In the genomic region with DNA sequence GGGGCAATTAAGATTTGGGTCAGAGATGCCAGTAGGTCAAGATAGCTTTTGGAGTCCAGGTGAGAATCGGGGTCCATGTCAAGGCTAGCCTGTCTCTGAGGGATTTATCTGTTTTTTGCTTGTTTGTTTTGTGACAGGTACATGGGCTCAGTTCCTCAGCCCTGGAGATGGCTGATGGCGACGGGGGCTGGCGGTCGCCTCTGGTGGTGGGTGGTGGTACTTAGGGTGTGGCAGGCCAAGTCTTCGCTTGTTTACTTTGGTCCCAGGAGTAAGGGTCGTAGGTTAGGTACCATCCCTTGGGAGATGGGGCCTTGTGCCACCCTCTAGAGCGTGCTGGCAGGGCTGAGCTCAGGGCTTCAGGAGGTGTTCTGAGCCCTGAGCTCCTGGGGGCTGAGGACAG, we compare ENCODE assay signal across 14 cellular contexts. TPM values are rescaled to one million over a fixed set of nuclear protein-coding genes. Genes with fewer than 3 reads are reported as not detected.
DNase-seq lines count a peak whose midpoint lies in the region; TF ChIP-seq lines count a peak whose summit lies in the region.
"Had no signal": no experiment of that assay in that cellular context is flagged by ENCODE, and none has a peak within 500 bp of the region (broad histone marks: within the 10 kb centered on the region; RNA-seq: fewer than 3 reads in every experiment).

No MANE protein-coding gene starts in this region.

- H3K4me1 Mint-ChIP-seq in endothelial cell (ENCODE audit: unreplicated experiment) (peaks cover 11% of the 10 kb centered on the region), progenitor cell of endocrine pancreas (ENCODE audit: low read depth) (peaks cover 23% of the 10 kb centered on the region), Calu3 (ENCODE audit: low read depth, unreplicated experiment) (peaks cover 41% of the 10 kb centered on the region)

- CTCF ChIA-PET in OCI-LY7 (lab: Charles Lee; ENCODE audit: unreplicated experiment) = interaction anchor here (1.0 kb wide), 1 partner anchor 39 kb away, joined by 3 read pairs; no protein-coding TSS in a partner anchor
- CTCF ChIA-PET in Calu3 (lab: Charles Lee) = interaction anchor here (0.5 to 0.7 kb wide), 3 partner anchors 13 to 333 kb away, joined by 4 to 5 read pairs (median 4); no protein-coding TSS in a partner anchor

- H3K4me1 ChIP-seq in OCI-LY7 (ENCODE audit: insufficient read depth, low read length, poor library complexity, severe bottlenecking) = peaks cover 28% of the 10 kb centered on the region

- H3K4me3 Mint-ChIP-seq in endothelial cell (ENCODE audit: unreplicated experiment) (no peak overlapping the region), progenitor cell of endocrine pancreas (ENCODE audit: low read depth) (no peak overlapping the region), Calu3 (ENCODE audit: low read depth, unreplicated experiment) (no peak overlapping the region)
- H3K4me3 Mint-ChIP-seq: activated naive CD4-positive, alpha-beta T cell treated with anti-CD3 and anti-CD28 coated beads for 36 hours had no signal

- no peaks in the 10 kb centered on the region for H3K9me3 Mint-ChIP-seq in endothelial cell (ENCODE audit: unreplicated experiment)
- H3K9me3 Mint-ChIP-seq in progenitor cell of endocrine pancreas (ENCODE audit: low read depth) = no peaks in the 10 kb centered on the region
- H3K9me3 Mint-ChIP-seq in Calu3 (ENCODE audit: low read depth, unreplicated experiment) = no peaks in the 10 kb centered on the region
- H3K9me3 Mint-ChIP-seq: activated naive CD4-positive, alpha-beta T cell treated with anti-CD3 and anti-CD28 coated beads for 36 hours had no signal

- no peaks in the 10 kb centered on the region for H3K36me3 ChIP-seq in OCI-LY7 (ENCODE audit: insufficient read depth, low read length)

- H4K20me1 ChIP-seq in OCI-LY7 (ENCODE audit: insufficient read depth, low read length) = no peaks in the 10 kb centered on the region

- no peaks in the 10 kb centered on the region for H3K9me3 ChIP-seq in OCI-LY7 (ENCODE audit: low read length)

- H3K79me2 ChIP-seq in OCI-LY7 (ENCODE audit: insufficient read depth, low read depth, low read length) = no peaks in the 10 kb centered on the region

- H3K9me2 ChIP-seq in OCI-LY7 (ENCODE audit: insufficient read depth, low read length) = no peaks in the 10 kb centered on the region

- intact Hi-C loops in OCI-LY7 (cut with micrococcal nuclease; ENCODE audit: unreplicated experiment) = loop anchor here (1.0 kb wide), 1 partner anchor 11 kb away; no protein-coding TSS in a partner anchor
- intact Hi-C loops in Calu3 (cut with micrococcal nuclease; ENCODE audit: unreplicated experiment) = no loop called here

- POLR2A ChIA-PET in OCI-LY7 (lab: Charles Lee) = interaction anchor here (0.6 to 1.3 kb wide), 2 partner anchors 40 to 128 kb away, joined by 3 read pairs; no protein-coding TSS in a partner anchor

- BruUV-seq in OCI-LY7 (replicated peaks; lab: Mats Ljungman, UMichigan) (no TSS peak), Calu3 (replicated peaks; lab: Mats Ljungman, UMichigan) (no TSS peak)

- H3K27me3 Mint-ChIP-seq in endothelial cell (ENCODE audit: unreplicated experiment) (peaks cover 9% of the 10 kb centered on the region), progenitor cell of endocrine pancreas (no peaks in the 10 kb centered on the region), Calu3 (ENCODE audit: unreplicated experiment) (no peaks in the 10 kb centered on the region)

- peak overlapping the region; percentile 20 for H3K27ac Mint-ChIP-seq in endothelial cell (ENCODE audit: unreplicated experiment)
- no peak overlapping the region for H3K27ac Mint-ChIP-seq in progenitor cell of endocrine pancreas
- H3K27ac Mint-ChIP-seq in Calu3 (ENCODE audit: unreplicated experiment) = no peak overlapping the region
- H3K27ac Mint-ChIP-seq: activated naive CD4-positive, alpha-beta T cell treated with anti-CD3 and anti-CD28 coated beads for 36 hours had no signal

- no peak overlapping the region for H3K27ac ChIP-seq in OCI-LY7 (ENCODE audit: low read depth, low read length, poor library complexity, severe bottlenecking)
- H3K27ac ChIP-seq: SK-N-MC had no signal

- no peaks in the 10 kb centered on the region for H3K36me3 Mint-ChIP-seq in endothelial cell (ENCODE audit: low read depth, unreplicated experiment)
- H3K36me3 Mint-ChIP-seq in progenitor cell of endocrine pancreas (ENCODE audit: insufficient read depth) = no peaks in the 10 kb centered on the region
- peaks cover 24% of the 10 kb centered on the region for H3K36me3 Mint-ChIP-seq in Calu3 (ENCODE audit: insufficient read depth, unreplicated experiment)

- H3K4me3 ChIP-seq in GM12864 (ENCODE audit: low read depth, low read length) (no peak overlapping the region), OCI-LY7 (ENCODE audit: low read depth, low read length, poor library complexity, severe bottlenecking) (no peak overlapping the region)
- H3K4me3 ChIP-seq: lung, SK-N-MC had no signal

- TF ChIP-seq CTCF in GM12864 (IDR thresholded peaks at IDR 0.05; ENCODE audit: low read depth, low read length, missing control alignments) = peak; percentile 20
- no peak; the same call in 1 of the 2 replicates for TF ChIP-seq CTCF in OCI-LY7 (conservative IDR thresholded peaks at IDR 0.05; ENCODE audit: low read length)
- peak; percentile 11 for TF ChIP-seq CTCF in endothelial cell (IDR thresholded peaks at IDR 0.05; ENCODE audit: unreplicated experiment)
- peak; percentile 41 for TF ChIP-seq CTCF in progenitor cell of endocrine pancreas (IDR thresholded peaks at IDR 0.05; ENCODE audit: unreplicated experiment)
- TF ChIP-seq CTCF in Calu3 (IDR thresholded peaks at IDR 0.05; ENCODE audit: unreplicated experiment) = no peak

- no peak overlapping the region for H2AFZ ChIP-seq in OCI-LY7 (ENCODE audit: low read length)

- DNase-seq in GM12864 (ENCODE audit: low read depth) (no peak), OCI-LY7 (ENCODE audit: low spot score) (no peak), endothelial cell (ENCODE audit: low spot score) (no peak), progenitor cell of endocrine pancreas (ENCODE audit: low spot score, unreplicated experiment) (no peak), NCI-H1048 (lab: John Stamatoyannopoulos, UW) (no peak), Calu3 (no peak), anterior cingulate cortex (lab: John Stamatoyannopoulos, UW) (no peak)
- DNase-seq: activated naive CD4-positive, alpha-beta T cell treated with anti-CD3 and anti-CD28 coated beads for 36 hours; foreskin melanocyte; NCI-H1694 treated with DMSO at 0.1 percent for 48 hours; NCI-H446; stimulated activated CD4-positive, alpha-beta T cell treated with anti-CD3 and anti-CD28 coated beads, Interleukin-4, amount 100 ng/mL, for 24 hours had no signal

- H3K4me2 ChIP-seq in OCI-LY7 (ENCODE audit: low read length) = 0 out of 2 replicates have a peak overlapping the region, but pooled peaks have one; percentile 9

RNA-seq across cellular contexts. Expression of a gene that starts 4.7 kb away (rescaled TPM):
- 5.9 and 7.0 TPM in 2 replicates for total RNA-seq in OCI-LY7 (2014; rRNA removed; shearing (Covaris generic))
- total RNA-seq in OCI-LY7 (2022) = 20.7 and 24.0 TPM in 2 replicates
- 3.3 TPM for total RNA-seq in endothelial cell (ENCODE audit: unreplicated experiment)
- 4.0 and 5.3 TPM in 2 replicates for total RNA-seq in progenitor cell of endocrine pancreas
- 2.9 and 4.0 TPM in 2 replicates for total RNA-seq in Calu3 (2022)

RNA-seq across cellular contexts. Expression of a gene that starts 8.7 kb away (rescaled TPM):
- total RNA-seq in OCI-LY7 (2014; rRNA removed; shearing (Covaris generic)) = 36.7 and 55.8 TPM in 2 replicates
- total RNA-seq in OCI-LY7 (2022) = 31.5 and 37.6 TPM in 2 replicates
- total RNA-seq in endothelial cell (ENCODE audit: unreplicated experiment) = 76.0 TPM
- total RNA-seq in progenitor cell of endocrine pancreas = 27.3 and 27.5 TPM in 2 replicates
- 40.2 and 51.9 TPM in 2 replicates for total RNA-seq in Calu3 (2022)

RNA-seq across cellular contexts. Expression of a gene that starts 23.2 kb away (rescaled TPM):
- 2.2 and 2.7 TPM in 2 replicates for total RNA-seq in OCI-LY7 (2014; rRNA removed; shearing (Covaris generic))
- total RNA-seq in OCI-LY7 (2022) (2.0 TPM in 2 replicates), endothelial cell (ENCODE audit: unreplicated experiment) (0.44 TPM), progenitor cell of endocrine pancreas (3.0 and 3.8 TPM in 2 replicates), Calu3 (2022) (0.73 and 1.5 TPM in 2 replicates)

RNA-seq across cellular contexts. Expression of a gene that starts 44.1 kb away (rescaled TPM):
- total RNA-seq in OCI-LY7 (2014; rRNA removed; shearing (Covaris generic)) = 38.5 and 39.9 TPM in 2 replicates
- total RNA-seq in OCI-LY7 (2022) (62.2 and 64.2 TPM in 2 replicates), endothelial cell (ENCODE audit: unreplicated experiment) (77.6 TPM), progenitor cell of endocrine pancreas (81.9 and 96.5 TPM in 2 replicates), Calu3 (2022) (57.5 and 61.1 TPM in 2 replicates)

RNA-seq across cellular contexts. Expression of a gene that starts 44.8 kb away (rescaled TPM):
- total RNA-seq in OCI-LY7 (2014; rRNA removed; shearing (Covaris generic)) = 30.1 and 52.2 TPM in 2 replicates
- total RNA-seq in OCI-LY7 (2022) (390 and 440 TPM in 2 replicates), endothelial cell (ENCODE audit: unreplicated experiment) (43.4 TPM), progenitor cell of endocrine pancreas (78.8 and 99.9 TPM in 2 replicates), Calu3 (2022) (605 and 821 TPM in 2 replicates)

Comparison
In these comparisons a context has a peak if more than half of its experiments do, and no peak if none do; other contexts are left out.
1. CTCF ChIP-seq: peak in GM12864 (single experiment), endothelial cell (single experiment) and progenitor cell of endocrine pancreas (single experiment); none in OCI-LY7 (single experiment) and Calu3 (single experiment).